In the genomic region with DNA sequence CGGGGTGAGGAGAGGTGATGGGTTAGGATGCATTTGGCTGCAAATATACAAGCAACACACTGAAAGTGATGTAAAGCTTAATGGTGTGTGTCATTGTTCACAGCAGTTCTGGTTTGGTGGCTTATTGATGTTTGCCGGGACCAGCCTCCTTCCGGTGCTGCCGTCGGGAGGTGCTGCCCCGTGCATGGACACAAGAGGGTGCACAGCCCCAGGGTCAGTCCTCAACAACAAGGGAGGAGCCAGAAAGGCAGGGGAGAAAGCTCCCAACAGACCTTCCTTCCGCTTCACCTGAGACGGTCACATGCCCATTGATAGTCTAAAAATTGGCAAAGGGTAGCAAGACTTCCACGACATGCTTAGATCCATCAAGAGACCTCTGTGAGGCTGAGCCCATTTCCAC, we compare ENCODE assay signal across 12 cellular contexts. TPM values are rescaled to one million over a fixed set of nuclear protein-coding genes. Genes with fewer than 3 reads are reported as not detected.
DNase-seq lines count a peak whose midpoint lies in the region; ATAC-seq, FAIRE-seq and TF ChIP-seq lines count a peak whose summit lies in the region.
"Had no signal": no experiment of that assay in that cellular context is flagged by ENCODE, and none has a peak within 500 bp of the region (broad histone marks: within the 10 kb centered on the region; RNA-seq: fewer than 3 reads in every experiment).

No MANE protein-coding gene starts in this region.

- FAIRE-seq in GM12878 (lab: Jason Lieb, UNC) = no peak

- 73% methylated on average over 9 of the region's 9 CpGs for WGBS in GM12878 (ENCODE audit: insufficient coverage, insufficient replicate concordance, low lambda C conversion rate, missing lambda C conversion rate)

- no peak overlapping the region for H3K27ac ChIP-seq in GM12878 (ENCODE audit: control insufficient read depth, insufficient read depth)
- H3K27ac ChIP-seq: psoas muscle, thoracic aorta had no signal

- CTCF ChIA-PET in GM12878 (lab: Yijun Ruan, JAX) = interaction anchor here (1.0 to 1.4 kb wide), 3 partner anchors 40 to 176 kb away, joined by 3 read pairs; no protein-coding TSS in a partner anchor

- no peak overlapping the region for H3K4me2 ChIP-seq in GM12878 (ENCODE audit: control insufficient read depth, insufficient read depth)

- no peaks in the 10 kb centered on the region for H3K27me3 ChIP-seq in GM12878 (replicated peaks in 1 of 2; ENCODE audit: control insufficient read depth in 2 of 2, insufficient read depth in 2 of 2, low read length in 1 of 2)

- H3K9me3 ChIP-seq in GM12878 (replicated peaks; ENCODE audit: control insufficient read depth, insufficient read depth, low read length) = no peaks in the 10 kb centered on the region
- H3K9me3 ChIP-seq in mucosa of descending colon = no peaks in the 10 kb centered on the region
- H3K9me3 ChIP-seq: psoas muscle, thoracic aorta had no signal

- no peak overlapping the region for H3K9ac ChIP-seq in GM12878 (ENCODE audit: control insufficient read depth, insufficient read depth, low read length)

- no TSS peak for BruUV-seq in GM12878 (replicated peaks; lab: Mats Ljungman, UMichigan)

- no peak overlapping the region for H2AFZ ChIP-seq in GM12878 (ENCODE audit: control insufficient read depth, low read depth, low read length)

- TF ChIP-seq EP300 in GM12878 (IDR thresholded peaks at IDR 0.05; ENCODE audit: borderline replicate concordance in 1 of 2, control insufficient read depth in 1 of 2, low read depth in 2 of 2, low read length in 2 of 2) = no peak

- DNase-seq in EL (peak; percentile 38), HT-29 (ENCODE audit: low spot score) (peak; percentile 85), GM12878 (ENCODE audit: low read depth, low spot score) (no peak), mucosa of descending colon (peak; percentile 63 to 71 (median 63)), NCI-H1417 treated with DMSO at 0.1 percent for 48 hours (lab: John Stamatoyannopoulos, UW) (no peak), AML-193 (lab: John Stamatoyannopoulos, UW) (no peak)
- no peak for DNase-seq in stimulated activated naive CD4-positive, alpha-beta T cell (lab: John Stamatoyannopoulos, UW)
- DNase-seq: cortex of kidney, psoas muscle, T-helper 17 cell had no signal

- TF ChIP-seq RAD21 in GM12878 (IDR thresholded peaks at IDR 0.05; ENCODE audit: insufficient read depth, low read depth, low read length) = 0 out of 2 replicates have a peak, but pooled peaks have one; percentile 13

- TF ChIP-seq POLR2A in GM12878 (IDR thresholded peaks at IDR 0.05; ENCODE audit: low read depth, low read length) = no peak; the same call in 1 of the 2 replicates

- TF ChIP-seq CTCF in GM12878 (IDR thresholded peaks at IDR 0.05 in 2 of 3, conservative IDR thresholded peaks at IDR 0.05 in 1 of 3; ENCODE audit: control insufficient read depth in 2 of 3, extremely low read depth in 1 of 3, insufficient read depth in 1 of 3, low read depth in 3 of 3, low read length in 3 of 3) (peak; percentile 29 to 47 (median 40); a peak in 4 of 6 replicates), mucosa of descending colon (IDR thresholded peaks at IDR 0.05) (no peak)

- no peaks in the 10 kb centered on the region for H3K79me2 ChIP-seq in GM12878 (ENCODE audit: control insufficient read depth, insufficient read depth, low read length)

- ATAC-seq in GM12878 (peak; percentile 83), mucosa of descending colon (peak; percentile 95), HG03139 (IDR thresholded peaks at IDR 0.05; ENCODE audit: unreplicated experiment) (no peak)
- ATAC-seq: psoas muscle, T-helper 17 cell had no signal

- H4K20me1 ChIP-seq in GM12878 (ENCODE audit: control insufficient read depth, insufficient read depth) = no peaks in the 10 kb centered on the region

- in situ Hi-C loops in GM12878 (cut with MboI) = no loop called here

- RAD21 ChIA-PET in GM12878 (lab: Charles Lee; ENCODE audit: unreplicated experiment) = interaction anchor here (0.7 to 1.7 kb wide), 2 partner anchors 9 to 167 kb away, joined by 3 to 5 read pairs; partner anchors contain the start of gene RNF32

- POLR2A ChIA-PET in GM12878 (lab: Charles Lee) = no interaction called here

- SMC1A ChIA-PET in GM12878 (lab: Charles Lee; ENCODE audit: uncharacterized antibody, unreplicated experiment) = interaction anchor here (0.5 to 2.3 kb wide), 4 partner anchors 9 to 238 kb away, joined by 3 to 5 read pairs (median 4); no protein-coding TSS in a partner anchor

- intact Hi-C loops in GM12878 (cut with micrococcal nuclease; ENCODE audit: unreplicated experiment) = loop anchor here (1.0 kb wide), 1 partner anchor 167 kb away; no protein-coding TSS in a partner anchor
- intact Hi-C loops in mucosa of descending colon (cut with DNase I, micrococcal nuclease) = no loop called here

- H3K36me3 ChIP-seq in GM12878 (ENCODE audit: control insufficient read depth in 2 of 2, insufficient read depth in 2 of 2, low read length in 1 of 2) = no peaks in the 10 kb centered on the region
- H3K36me3 ChIP-seq in mucosa of descending colon (ENCODE audit: low read depth) = no peaks in the 10 kb centered on the region
- H3K36me3 ChIP-seq: thoracic aorta had no signal

- no peak overlapping the region for H3K4me3 ChIP-seq in GM12878
- no peak overlapping the region for H3K4me3 ChIP-seq in mucosa of descending colon
- H3K4me3 ChIP-seq: psoas muscle, thoracic aorta had no signal

- H3K4me1 ChIP-seq in GM12878 (ENCODE audit: control insufficient read depth, insufficient read depth, low read length) = peaks cover 7% of the 10 kb centered on the region
- peaks cover 10% of the 10 kb centered on the region for H3K4me1 ChIP-seq in mucosa of descending colon (ENCODE audit: low read depth)
- H3K4me1 ChIP-seq: psoas muscle had no signal

TF ChIP-seq in GM12878, 131 proteins besides CTCF, POLR2A, EP300 and RAD21:
- no peak for TF ChIP-seq ZSCAN29 (IDR thresholded peaks at IDR 0.05)
- TF ChIP-seq SMC3 (IDR thresholded peaks at IDR 0.05; ENCODE audit: borderline replicate concordance, low read length) = peak; percentile 39; the same call in 1 of the 2 replicates
- TF ChIP-seq SIN3A (IDR thresholded peaks at IDR 0.05; ENCODE audit: low read depth, low read length) = no peak
- no peak for TF ChIP-seq CREM (IDR thresholded peaks at IDR 0.05; ENCODE audit: low read depth)

RNA-seq across cellular contexts. Expression of gene RNF32, which starts 9.5 kb away (rescaled TPM):
- 0.66 and 1.9 TPM in 2 replicates for total RNA-seq in HT-29 (2014; rRNA removed; shearing (Covaris generic))
- total RNA-seq in GM12878 (2013; cell fraction: nucleolus; rRNA removed) = 4.0 and 4.6 TPM in 2 replicates
- total RNA-seq in GM12878 (2014; rRNA removed) (2.5 and 4.7 TPM in 2 replicates), GM12878 (2014; rRNA removed; fragmentation: Illumina TruSeq; extraction: Trizol) (2.6 and 3.5 TPM in 2 replicates), GM12878 (2021) (3.2 and 3.7 TPM in 2 replicates), mucosa of descending colon (1 to 10 TPM; 2.0 to 3.7 (median 3.5) TPM)
- 2.6 TPM for polyA plus RNA-seq in GM12878 (2011; ENCODE audit: low read depth)
- polyA plus RNA-seq in GM12878 (2011; rRNA removed) (3.0 and 4.7 TPM in 2 replicates), GM12878 (2014; fragmentation: Illumina TruSeq; extraction: Trizol) (5.1 and 7.2 TPM in 2 replicates), GM12878 (2014; fragmentation: Nextera tagmentation; extraction: Ambion mirVana) (1 to 10 TPM; 3.7 TPM), GM12878 (2014; rRNA removed) (4.5 and 5.5 TPM in 2 replicates), GM12878 (2016; fragmentation: Nextera tagmentation; extraction: Ambion mirVana) (1 to 10 TPM; 6.2 to 7.2 TPM)
- polyA plus RNA-seq in GM12878 (2011; cell fraction: cytosol; rRNA removed) = 1.6 and 1.9 TPM in 2 replicates
- 2.5 and 3.3 TPM in 2 replicates for polyA plus RNA-seq in GM12878 (2011; cell fraction: nucleus; rRNA removed)
- polyA plus RNA-seq in GM12878 (2012) = 2.7 and 3.9 TPM in 2 replicates
- 0.88 and 1.6 TPM in 2 replicates for polyA minus RNA-seq in GM12878 (2011; rRNA and poly(A)+ RNA removed)
- 0.80 TPM in 1 of 2 replicates, not detected in the other for polyA minus RNA-seq in GM12878 (2011; cell fraction: cytosol; rRNA and poly(A)+ RNA removed)
- 1.2 and 2.4 TPM in 2 replicates for polyA minus RNA-seq in GM12878 (2011; cell fraction: nucleus; rRNA and poly(A)+ RNA removed)
- total RNA-seq: thoracic aorta had no signal

Comparison
In these comparisons a context has a peak if more than half of its experiments do, and no peak if none do; other contexts are left out.
1. DNase-seq: peak in EL (single experiment), HT-29 (single experiment) and mucosa of descending colon (3 of 3); none in GM12878 (single experiment), NCI-H1417 treated with DMSO at 0.1 percent for 48 hours (single experiment), AML-193 (0 of 2) and stimulated activated naive CD4-positive, alpha-beta T cell (0 of 6).